In the genomic region with DNA sequence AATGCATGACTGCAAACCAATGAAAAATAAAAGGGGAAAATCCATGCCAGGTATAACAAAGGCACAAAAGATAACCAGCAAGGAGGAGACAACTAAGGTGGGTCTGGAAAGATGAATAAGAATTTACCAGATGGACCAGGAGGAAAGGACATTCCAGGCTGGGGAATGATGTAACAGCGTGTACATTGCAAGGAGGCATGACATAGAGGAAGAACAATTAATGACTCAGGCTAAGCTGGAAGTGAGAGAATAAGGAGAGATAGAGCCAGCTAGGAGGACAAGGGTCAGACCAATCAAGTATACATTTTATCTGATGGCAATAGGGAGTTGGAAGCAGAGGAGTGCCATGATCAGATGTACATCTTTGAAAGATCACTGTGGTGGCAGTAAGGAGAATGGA, we compare ENCODE assay signal across 1 cellular context.
TF ChIP-seq lines count a peak whose summit lies in the region.

No MANE protein-coding gene starts in this region.

TF ChIP-seq in K562, 482 proteins besides CTCF, POLR2A, EP300 and RAD21:
- TF ChIP-seq, protein P1, sequence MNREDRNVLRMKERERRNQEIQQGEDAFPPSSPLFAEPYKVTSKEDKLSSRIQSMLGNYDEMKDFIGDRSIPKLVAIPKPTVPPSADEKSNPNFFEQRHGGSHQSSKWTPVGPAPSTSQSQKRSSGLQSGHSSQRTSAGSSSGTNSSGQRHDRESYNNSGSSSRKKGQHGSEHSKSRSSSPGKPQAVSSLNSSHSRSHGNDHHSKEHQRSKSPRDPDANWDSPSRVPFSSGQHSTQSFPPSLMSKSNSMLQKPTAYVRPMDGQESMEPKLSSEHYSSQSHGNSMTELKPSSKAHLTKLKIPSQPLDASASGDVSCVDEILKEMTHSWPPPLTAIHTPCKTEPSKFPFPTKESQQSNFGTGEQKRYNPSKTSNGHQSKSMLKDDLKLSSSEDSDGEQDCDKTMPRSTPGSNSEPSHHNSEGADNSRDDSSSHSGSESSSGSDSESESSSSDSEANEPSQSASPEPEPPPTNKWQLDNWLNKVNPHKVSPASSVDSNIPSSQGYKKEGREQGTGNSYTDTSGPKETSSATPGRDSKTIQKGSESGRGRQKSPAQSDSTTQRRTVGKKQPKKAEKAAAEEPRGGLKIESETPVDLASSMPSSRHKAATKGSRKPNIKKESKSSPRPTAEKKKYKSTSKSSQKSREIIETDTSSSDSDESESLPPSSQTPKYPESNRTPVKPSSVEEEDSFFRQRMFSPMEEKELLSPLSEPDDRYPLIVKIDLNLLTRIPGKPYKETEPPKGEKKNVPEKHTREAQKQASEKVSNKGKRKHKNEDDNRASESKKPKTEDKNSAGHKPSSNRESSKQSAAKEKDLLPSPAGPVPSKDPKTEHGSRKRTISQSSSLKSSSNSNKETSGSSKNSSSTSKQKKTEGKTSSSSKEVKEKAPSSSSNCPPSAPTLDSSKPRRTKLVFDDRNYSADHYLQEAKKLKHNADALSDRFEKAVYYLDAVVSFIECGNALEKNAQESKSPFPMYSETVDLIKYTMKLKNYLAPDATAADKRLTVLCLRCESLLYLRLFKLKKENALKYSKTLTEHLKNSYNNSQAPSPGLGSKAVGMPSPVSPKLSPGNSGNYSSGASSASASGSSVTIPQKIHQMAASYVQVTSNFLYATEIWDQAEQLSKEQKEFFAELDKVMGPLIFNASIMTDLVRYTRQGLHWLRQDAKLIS (CRISPR knock-in tag; IDR thresholded peaks at IDR 0.05): no peak
- TF ChIP-seq, protein P2, sequence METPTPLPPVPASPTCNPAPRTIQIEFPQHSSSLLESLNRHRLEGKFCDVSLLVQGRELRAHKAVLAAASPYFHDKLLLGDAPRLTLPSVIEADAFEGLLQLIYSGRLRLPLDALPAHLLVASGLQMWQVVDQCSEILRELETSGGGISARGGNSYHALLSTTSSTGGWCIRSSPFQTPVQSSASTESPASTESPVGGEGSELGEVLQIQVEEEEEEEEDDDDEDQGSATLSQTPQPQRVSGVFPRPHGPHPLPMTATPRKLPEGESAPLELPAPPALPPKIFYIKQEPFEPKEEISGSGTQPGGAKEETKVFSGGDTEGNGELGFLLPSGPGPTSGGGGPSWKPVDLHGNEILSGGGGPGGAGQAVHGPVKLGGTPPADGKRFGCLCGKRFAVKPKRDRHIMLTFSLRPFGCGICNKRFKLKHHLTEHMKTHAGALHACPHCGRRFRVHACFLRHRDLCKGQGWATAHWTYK (CRISPR knock-in tag; IDR thresholded peaks at IDR 0.05): no peak
- TF ChIP-seq, protein P3, sequence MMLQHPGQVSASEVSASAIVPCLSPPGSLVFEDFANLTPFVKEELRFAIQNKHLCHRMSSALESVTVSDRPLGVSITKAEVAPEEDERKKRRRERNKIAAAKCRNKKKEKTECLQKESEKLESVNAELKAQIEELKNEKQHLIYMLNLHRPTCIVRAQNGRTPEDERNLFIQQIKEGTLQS (IDR thresholded peaks at IDR 0.05): 0 out of 2 replicates have a peak, but pooled peaks have one; percentile 17
- TF ChIP-seq, protein P3 (CRISPR knock-in tag; conservative IDR thresholded peaks at IDR 0.05): no peak
- TF ChIP-seq, protein P4, sequence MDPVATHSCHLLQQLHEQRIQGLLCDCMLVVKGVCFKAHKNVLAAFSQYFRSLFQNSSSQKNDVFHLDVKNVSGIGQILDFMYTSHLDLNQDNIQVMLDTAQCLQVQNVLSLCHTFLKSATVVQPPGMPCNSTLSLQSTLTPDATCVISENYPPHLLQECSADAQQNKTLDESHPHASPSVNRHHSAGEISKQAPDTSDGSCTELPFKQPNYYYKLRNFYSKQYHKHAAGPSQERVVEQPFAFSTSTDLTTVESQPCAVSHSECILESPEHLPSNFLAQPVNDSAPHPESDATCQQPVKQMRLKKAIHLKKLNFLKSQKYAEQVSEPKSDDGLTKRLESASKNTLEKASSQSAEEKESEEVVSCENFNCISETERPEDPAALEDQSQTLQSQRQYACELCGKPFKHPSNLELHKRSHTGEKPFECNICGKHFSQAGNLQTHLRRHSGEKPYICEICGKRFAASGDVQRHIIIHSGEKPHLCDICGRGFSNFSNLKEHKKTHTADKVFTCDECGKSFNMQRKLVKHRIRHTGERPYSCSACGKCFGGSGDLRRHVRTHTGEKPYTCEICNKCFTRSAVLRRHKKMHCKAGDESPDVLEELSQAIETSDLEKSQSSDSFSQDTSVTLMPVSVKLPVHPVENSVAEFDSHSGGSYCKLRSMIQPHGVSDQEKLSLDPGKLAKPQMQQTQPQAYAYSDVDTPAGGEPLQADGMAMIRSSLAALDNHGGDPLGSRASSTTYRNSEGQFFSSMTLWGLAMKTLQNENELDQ (CRISPR knock-in tag; IDR thresholded peaks at IDR 0.05; ENCODE audit: borderline replicate concordance): no peak
- TF ChIP-seq TEAD2 (tag; IDR thresholded peaks at IDR 0.05) (no peak), GTF2F1 (IDR thresholded peaks at IDR 0.05; ENCODE audit: low read depth, low read length) (no peak), CREB1 (IDR thresholded peaks at IDR 0.05) (no peak), CREB1 (CRISPR knock-in tag; IDR thresholded peaks at IDR 0.05) (no peak), ZNF584 (CRISPR knock-in tag; IDR thresholded peaks at IDR 0.05; ENCODE audit: low read depth) (0 out of 2 replicates have a peak, but pooled peaks have one; percentile 25), SRSF7 (optimal IDR thresholded peaks at IDR 0.05; ENCODE audit: low read depth, low read length) (no peak), NONO (IDR thresholded peaks at IDR 0.05; ENCODE audit: low read depth in 2 of 2, low read length in 1 of 2) (no peak), TAF15 (IDR thresholded peaks at IDR 0.05; ENCODE audit: low read depth, low read length) (no peak), TCF3 (CRISPR knock-in tag; IDR thresholded peaks at IDR 0.05) (no peak), CEBPG (CRISPR knock-in tag; IDR thresholded peaks at IDR 0.05) (no peak), CEBPG (tag; conservative IDR thresholded peaks at IDR 0.05 in 1 of 2, IDR thresholded peaks at IDR 0.05 in 1 of 2) (peak in 1 of 2 experiments; percentile 59; a peak in 2 of 4 replicates)
- TF ChIP-seq, protein P5, sequence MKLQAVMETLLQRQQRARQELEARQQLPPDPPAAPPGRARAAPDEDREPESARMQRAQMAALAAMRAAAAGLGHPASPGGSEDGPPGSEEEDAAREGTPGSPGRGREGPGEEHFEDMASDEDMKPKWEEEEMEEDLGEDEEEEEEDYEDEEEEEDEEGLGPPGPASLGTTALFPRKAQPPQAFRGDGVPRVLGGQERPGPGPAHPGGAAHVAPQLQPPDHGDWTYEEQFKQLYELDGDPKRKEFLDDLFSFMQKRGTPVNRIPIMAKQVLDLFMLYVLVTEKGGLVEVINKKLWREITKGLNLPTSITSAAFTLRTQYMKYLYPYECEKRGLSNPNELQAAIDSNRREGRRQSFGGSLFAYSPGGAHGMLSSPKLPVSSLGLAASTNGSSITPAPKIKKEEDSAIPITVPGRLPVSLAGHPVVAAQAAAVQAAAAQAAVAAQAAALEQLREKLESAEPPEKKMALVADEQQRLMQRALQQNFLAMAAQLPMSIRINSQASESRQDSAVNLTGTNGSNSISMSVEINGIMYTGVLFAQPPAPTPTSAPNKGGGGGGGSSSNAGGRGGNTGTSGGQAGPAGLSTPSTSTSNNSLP (IDR thresholded peaks at IDR 0.05; ENCODE audit: borderline replicate concordance, low read depth, low read length): no peak
- TF ChIP-seq, protein P6, sequence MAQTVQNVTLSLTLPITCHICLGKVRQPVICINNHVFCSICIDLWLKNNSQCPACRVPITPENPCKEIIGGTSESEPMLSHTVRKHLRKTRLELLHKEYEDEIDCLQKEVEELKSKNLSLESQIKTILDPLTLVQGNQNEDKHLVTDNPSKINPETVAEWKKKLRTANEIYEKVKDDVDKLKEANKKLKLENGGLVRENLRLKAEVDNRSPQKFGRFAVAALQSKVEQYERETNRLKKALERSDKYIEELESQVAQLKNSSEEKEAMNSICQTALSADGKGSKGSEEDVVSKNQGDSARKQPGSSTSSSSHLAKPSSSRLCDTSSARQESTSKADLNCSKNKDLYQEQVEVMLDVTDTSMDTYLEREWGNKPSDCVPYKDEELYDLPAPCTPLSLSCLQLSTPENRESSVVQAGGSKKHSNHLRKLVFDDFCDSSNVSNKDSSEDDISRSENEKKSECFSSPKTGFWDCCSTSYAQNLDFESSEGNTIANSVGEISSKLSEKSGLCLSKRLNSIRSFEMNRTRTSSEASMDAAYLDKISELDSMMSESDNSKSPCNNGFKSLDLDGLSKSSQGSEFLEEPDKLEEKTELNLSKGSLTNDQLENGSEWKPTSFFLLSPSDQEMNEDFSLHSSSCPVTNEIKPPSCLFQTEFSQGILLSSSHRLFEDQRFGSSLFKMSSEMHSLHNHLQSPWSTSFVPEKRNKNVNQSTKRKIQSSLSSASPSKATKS (CRISPR knock-in tag; IDR thresholded peaks at IDR 0.05): no peak
